In the genomic region with DNA sequence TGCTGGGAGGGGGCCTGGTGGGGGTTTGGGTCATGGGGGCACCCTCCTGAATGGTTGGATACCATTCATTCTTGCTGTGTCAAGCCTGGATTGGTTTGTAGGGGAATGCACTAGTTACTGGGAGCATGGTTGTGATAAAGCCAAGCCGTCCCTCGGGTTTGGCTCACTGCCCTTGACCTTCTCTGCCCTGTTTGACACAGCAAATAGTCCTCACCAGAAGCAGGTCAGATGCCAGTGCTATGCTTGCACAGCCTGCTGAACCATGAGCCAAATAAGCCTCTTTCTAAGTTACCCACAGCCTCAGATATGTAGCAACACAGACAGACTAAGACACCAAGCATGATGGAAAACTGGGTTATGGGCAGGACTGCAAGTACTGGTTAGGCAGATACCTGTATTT, we compare ENCODE assay signal across 1 cellular context.
TF ChIP-seq lines count a peak whose summit lies in the region.

No MANE protein-coding gene starts in this region.

TF ChIP-seq in HepG2, 621 proteins besides CTCF, POLR2A, EP300 and RAD21 (continues in another document):
- TF ChIP-seq ZNF562 (CRISPR knock-in tag; IDR thresholded peaks at IDR 0.05; ENCODE audit: borderline replicate concordance) (no peak), ATF7-NPFF (CRISPR knock-in tag; IDR thresholded peaks at IDR 0.05; ENCODE audit: low read depth) (no peak), ZNF564 (CRISPR knock-in tag; IDR thresholded peaks at IDR 0.05) (peak; percentile 100), ARNT (IDR thresholded peaks at IDR 0.05) (no peak), SRSF9 (IDR thresholded peaks at IDR 0.05; ENCODE audit: borderline replicate concordance, insufficient read depth, low read depth, low read length, poor library complexity, severe bottlenecking) (no peak), IRX3 (CRISPR knock-in tag; IDR thresholded peaks at IDR 0.05; ENCODE audit: borderline replicate concordance, low read depth) (no peak), YY1 (IDR thresholded peaks at IDR 0.05; ENCODE audit: insufficient read depth, insufficient replicate concordance, low read depth, low read length) (no peak), ZNF460 (CRISPR knock-in tag; IDR thresholded peaks at IDR 0.05; ENCODE audit: borderline replicate concordance) (no peak), HDAC2 (CRISPR knock-in tag; IDR thresholded peaks at IDR 0.05) (peak; percentile 83; the same call in 1 of the 2 replicates), SMAD9 (CRISPR knock-in tag; IDR thresholded peaks at IDR 0.05) (no peak), FOXM1 (CRISPR knock-in tag; IDR thresholded peaks at IDR 0.05) (no peak), ZFYVE20 (CRISPR knock-in tag; IDR thresholded peaks at IDR 0.05; ENCODE audit: borderline replicate concordance, low read depth) (no peak), ZNF496 (CRISPR knock-in tag; IDR thresholded peaks at IDR 0.05; ENCODE audit: insufficient replicate concordance) (no peak), FOXA1 (IDR thresholded peaks at IDR 0.05) (peak; percentile 9; the same call in 1 of the 2 replicates), FOXA1 (CRISPR knock-in tag; IDR thresholded peaks at IDR 0.05) (peak; percentile 78), RELA (CRISPR knock-in tag; IDR thresholded peaks at IDR 0.05) (no peak), ZNF232 (CRISPR knock-in tag; IDR thresholded peaks at IDR 0.05; ENCODE audit: borderline replicate concordance) (peak; percentile 38; the same call in 1 of the 2 replicates), ZNF225 (CRISPR knock-in tag; IDR thresholded peaks at IDR 0.05) (no peak), ZBTB8A (CRISPR knock-in tag; IDR thresholded peaks at IDR 0.05; ENCODE audit: borderline replicate concordance, low read depth) (no peak), PPARG (CRISPR knock-in tag; conservative IDR thresholded peaks at IDR 0.05) (peak; percentile 89), ZNF256 (CRISPR knock-in tag; conservative IDR thresholded peaks at IDR 0.05) (no peak), ZFP36L1 (CRISPR knock-in tag; IDR thresholded peaks at IDR 0.05) (no peak), ATRX (CRISPR knock-in tag; IDR thresholded peaks at IDR 0.05; ENCODE audit: borderline replicate concordance) (no peak), SRF (IDR thresholded peaks at IDR 0.05; ENCODE audit: low read depth, low read length) (no peak), ZNF619 (CRISPR knock-in tag; IDR thresholded peaks at IDR 0.05) (no peak), KLF11 (CRISPR knock-in tag; IDR thresholded peaks at IDR 0.05) (no peak), HMG20A (CRISPR knock-in tag; IDR thresholded peaks at IDR 0.05; ENCODE audit: borderline replicate concordance) (peak; percentile 70; the same call in 1 of the 2 replicates), CHD4 (IDR thresholded peaks at IDR 0.05; ENCODE audit: borderline replicate concordance, low read length) (no peak), ZNF383 (CRISPR knock-in tag; IDR thresholded peaks at IDR 0.05; ENCODE audit: borderline replicate concordance) (no peak), NFKBIZ (CRISPR knock-in tag; IDR thresholded peaks at IDR 0.05) (no peak), ZNF274 (CRISPR knock-in tag; IDR thresholded peaks at IDR 0.05) (no peak), ZNF772 (CRISPR knock-in tag; IDR thresholded peaks at IDR 0.05) (no peak), ZNF598 (CRISPR knock-in tag; IDR thresholded peaks at IDR 0.05; ENCODE audit: borderline replicate concordance) (no peak)
- TF ChIP-seq, protein P1, sequence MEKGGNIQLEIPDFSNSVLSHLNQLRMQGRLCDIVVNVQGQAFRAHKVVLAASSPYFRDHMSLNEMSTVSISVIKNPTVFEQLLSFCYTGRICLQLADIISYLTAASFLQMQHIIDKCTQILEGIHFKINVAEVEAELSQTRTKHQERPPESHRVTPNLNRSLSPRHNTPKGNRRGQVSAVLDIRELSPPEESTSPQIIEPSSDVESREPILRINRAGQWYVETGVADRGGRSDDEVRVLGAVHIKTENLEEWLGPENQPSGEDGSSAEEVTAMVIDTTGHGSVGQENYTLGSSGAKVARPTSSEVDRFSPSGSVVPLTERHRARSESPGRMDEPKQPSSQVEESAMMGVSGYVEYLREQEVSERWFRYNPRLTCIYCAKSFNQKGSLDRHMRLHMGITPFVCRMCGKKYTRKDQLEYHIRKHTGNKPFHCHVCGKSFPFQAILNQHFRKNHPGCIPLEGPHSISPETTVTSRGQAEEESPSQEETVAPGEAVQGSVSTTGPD (CRISPR knock-in tag; IDR thresholded peaks at IDR 0.05): peak; percentile 96
- TF ChIP-seq, protein P2, sequence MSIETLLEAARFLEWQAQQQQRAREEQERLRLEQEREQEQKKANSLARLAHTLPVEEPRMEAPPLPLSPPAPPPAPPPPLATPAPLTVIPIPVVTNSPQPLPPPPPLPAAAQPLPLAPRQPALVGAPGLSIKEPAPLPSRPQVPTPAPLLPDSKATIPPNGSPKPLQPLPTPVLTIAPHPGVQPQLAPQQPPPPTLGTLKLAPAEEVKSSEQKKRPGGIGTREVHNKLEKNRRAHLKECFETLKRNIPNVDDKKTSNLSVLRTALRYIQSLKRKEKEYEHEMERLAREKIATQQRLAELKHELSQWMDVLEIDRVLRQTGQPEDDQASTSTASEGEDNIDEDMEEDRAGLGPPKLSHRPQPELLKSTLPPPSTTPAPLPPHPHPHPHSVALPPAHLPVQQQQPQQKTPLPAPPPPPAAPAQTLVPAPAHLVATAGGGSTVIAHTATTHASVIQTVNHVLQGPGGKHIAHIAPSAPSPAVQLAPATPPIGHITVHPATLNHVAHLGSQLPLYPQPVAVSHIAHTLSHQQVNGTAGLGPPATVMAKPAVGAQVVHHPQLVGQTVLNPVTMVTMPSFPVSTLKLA (IDR thresholded peaks at IDR 0.05): no peak
- TF ChIP-seq, protein P3, sequence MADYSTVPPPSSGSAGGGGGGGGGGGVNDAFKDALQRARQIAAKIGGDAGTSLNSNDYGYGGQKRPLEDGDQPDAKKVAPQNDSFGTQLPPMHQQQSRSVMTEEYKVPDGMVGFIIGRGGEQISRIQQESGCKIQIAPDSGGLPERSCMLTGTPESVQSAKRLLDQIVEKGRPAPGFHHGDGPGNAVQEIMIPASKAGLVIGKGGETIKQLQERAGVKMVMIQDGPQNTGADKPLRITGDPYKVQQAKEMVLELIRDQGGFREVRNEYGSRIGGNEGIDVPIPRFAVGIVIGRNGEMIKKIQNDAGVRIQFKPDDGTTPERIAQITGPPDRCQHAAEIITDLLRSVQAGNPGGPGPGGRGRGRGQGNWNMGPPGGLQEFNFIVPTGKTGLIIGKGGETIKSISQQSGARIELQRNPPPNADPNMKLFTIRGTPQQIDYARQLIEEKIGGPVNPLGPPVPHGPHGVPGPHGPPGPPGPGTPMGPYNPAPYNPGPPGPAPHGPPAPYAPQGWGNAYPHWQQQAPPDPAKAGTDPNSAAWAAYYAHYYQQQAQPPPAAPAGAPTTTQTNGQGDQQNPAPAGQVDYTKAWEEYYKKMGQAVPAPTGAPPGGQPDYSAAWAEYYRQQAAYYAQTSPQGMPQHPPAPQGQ (CRISPR knock-in tag; IDR thresholded peaks at IDR 0.05; ENCODE audit: borderline replicate concordance): no peak
- TF ChIP-seq, protein P4, sequence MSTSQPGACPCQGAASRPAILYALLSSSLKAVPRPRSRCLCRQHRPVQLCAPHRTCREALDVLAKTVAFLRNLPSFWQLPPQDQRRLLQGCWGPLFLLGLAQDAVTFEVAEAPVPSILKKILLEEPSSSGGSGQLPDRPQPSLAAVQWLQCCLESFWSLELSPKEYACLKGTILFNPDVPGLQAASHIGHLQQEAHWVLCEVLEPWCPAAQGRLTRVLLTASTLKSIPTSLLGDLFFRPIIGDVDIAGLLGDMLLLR (CRISPR knock-in tag; IDR thresholded peaks at IDR 0.05): no peak
- TF ChIP-seq, protein P5, sequence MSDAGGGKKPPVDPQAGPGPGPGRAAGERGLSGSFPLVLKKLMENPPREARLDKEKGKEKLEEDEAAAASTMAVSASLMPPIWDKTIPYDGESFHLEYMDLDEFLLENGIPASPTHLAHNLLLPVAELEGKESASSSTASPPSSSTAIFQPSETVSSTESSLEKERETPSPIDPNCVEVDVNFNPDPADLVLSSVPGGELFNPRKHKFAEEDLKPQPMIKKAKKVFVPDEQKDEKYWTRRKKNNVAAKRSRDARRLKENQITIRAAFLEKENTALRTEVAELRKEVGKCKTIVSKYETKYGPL (CRISPR knock-in tag; IDR thresholded peaks at IDR 0.05): no peak
- TF ChIP-seq, protein P6, sequence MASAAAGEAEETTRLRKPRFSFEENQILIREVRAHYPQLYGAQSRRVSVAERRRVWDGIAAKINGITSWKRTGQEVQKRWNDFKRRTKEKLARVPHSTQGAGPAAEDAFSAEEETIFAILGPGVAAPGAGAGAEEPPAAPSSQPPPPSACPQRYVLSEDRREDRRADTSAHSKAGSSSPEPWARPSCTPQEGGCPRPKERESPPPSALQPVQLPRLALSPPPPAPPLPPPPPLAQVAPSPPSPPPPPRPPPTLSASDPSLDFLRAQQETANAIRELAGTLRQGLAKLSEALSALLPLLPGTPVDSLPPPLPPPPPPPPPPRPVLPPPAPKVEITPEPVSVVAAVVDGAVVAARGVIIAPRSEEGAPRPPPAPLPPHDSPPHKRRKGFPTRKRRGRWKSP (CRISPR knock-in tag; IDR thresholded peaks at IDR 0.05): no peak
- TF ChIP-seq, protein P7, sequence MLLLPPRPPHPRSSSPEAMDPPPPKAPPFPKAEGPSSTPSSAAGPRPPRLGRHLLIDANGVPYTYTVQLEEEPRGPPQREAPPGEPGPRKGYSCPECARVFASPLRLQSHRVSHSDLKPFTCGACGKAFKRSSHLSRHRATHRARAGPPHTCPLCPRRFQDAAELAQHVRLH (CRISPR knock-in tag; IDR thresholded peaks at IDR 0.05; ENCODE audit: borderline replicate concordance, low read depth): peak; percentile 62; the same call in 1 of the 2 replicates
- TF ChIP-seq, protein P8, sequence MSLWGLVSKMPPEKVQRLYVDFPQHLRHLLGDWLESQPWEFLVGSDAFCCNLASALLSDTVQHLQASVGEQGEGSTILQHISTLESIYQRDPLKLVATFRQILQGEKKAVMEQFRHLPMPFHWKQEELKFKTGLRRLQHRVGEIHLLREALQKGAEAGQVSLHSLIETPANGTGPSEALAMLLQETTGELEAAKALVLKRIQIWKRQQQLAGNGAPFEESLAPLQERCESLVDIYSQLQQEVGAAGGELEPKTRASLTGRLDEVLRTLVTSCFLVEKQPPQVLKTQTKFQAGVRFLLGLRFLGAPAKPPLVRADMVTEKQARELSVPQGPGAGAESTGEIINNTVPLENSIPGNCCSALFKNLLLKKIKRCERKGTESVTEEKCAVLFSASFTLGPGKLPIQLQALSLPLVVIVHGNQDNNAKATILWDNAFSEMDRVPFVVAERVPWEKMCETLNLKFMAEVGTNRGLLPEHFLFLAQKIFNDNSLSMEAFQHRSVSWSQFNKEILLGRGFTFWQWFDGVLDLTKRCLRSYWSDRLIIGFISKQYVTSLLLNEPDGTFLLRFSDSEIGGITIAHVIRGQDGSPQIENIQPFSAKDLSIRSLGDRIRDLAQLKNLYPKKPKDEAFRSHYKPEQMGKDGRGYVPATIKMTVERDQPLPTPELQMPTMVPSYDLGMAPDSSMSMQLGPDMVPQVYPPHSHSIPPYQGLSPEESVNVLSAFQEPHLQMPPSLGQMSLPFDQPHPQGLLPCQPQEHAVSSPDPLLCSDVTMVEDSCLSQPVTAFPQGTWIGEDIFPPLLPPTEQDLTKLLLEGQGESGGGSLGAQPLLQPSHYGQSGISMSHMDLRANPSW (CRISPR knock-in tag; IDR thresholded peaks at IDR 0.05; ENCODE audit: borderline replicate concordance): no peak
- TF ChIP-seq, protein P9, sequence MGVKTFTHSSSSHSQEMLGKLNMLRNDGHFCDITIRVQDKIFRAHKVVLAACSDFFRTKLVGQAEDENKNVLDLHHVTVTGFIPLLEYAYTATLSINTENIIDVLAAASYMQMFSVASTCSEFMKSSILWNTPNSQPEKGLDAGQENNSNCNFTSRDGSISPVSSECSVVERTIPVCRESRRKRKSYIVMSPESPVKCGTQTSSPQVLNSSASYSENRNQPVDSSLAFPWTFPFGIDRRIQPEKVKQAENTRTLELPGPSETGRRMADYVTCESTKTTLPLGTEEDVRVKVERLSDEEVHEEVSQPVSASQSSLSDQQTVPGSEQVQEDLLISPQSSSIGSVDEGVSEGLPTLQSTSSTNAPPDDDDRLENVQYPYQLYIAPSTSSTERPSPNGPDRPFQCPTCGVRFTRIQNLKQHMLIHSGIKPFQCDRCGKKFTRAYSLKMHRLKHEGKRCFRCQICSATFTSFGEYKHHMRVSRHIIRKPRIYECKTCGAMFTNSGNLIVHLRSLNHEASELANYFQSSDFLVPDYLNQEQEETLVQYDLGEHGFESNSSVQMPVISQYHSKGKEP (CRISPR knock-in tag; IDR thresholded peaks at IDR 0.05): no peak
- TF ChIP-seq, protein P10, sequence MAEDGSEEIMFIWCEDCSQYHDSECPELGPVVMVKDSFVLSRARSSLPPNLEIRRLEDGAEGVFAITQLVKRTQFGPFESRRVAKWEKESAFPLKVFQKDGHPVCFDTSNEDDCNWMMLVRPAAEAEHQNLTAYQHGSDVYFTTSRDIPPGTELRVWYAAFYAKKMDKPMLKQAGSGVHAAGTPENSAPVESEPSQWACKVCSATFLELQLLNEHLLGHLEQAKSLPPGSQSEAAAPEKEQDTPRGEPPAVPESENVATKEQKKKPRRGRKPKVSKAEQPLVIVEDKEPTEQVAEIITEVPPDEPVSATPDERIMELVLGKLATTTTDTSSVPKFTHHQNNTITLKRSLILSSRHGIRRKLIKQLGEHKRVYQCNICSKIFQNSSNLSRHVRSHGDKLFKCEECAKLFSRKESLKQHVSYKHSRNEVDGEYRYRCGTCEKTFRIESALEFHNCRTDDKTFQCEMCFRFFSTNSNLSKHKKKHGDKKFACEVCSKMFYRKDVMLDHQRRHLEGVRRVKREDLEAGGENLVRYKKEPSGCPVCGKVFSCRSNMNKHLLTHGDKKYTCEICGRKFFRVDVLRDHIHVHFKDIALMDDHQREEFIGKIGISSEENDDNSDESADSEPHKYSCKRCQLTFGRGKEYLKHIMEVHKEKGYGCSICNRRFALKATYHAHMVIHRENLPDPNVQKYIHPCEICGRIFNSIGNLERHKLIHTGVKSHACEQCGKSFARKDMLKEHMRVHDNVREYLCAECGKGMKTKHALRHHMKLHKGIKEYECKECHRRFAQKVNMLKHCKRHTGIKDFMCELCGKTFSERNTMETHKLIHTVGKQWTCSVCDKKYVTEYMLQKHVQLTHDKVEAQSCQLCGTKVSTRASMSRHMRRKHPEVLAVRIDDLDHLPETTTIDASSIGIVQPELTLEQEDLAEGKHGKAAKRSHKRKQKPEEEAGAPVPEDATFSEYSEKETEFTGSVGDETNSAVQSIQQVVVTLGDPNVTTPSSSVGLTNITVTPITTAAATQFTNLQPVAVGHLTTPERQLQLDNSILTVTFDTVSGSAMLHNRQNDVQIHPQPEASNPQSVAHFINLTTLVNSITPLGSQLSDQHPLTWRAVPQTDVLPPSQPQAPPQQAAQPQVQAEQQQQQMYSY (CRISPR knock-in tag; IDR thresholded peaks at IDR 0.05): no peak
- TF ChIP-seq, protein P11, sequence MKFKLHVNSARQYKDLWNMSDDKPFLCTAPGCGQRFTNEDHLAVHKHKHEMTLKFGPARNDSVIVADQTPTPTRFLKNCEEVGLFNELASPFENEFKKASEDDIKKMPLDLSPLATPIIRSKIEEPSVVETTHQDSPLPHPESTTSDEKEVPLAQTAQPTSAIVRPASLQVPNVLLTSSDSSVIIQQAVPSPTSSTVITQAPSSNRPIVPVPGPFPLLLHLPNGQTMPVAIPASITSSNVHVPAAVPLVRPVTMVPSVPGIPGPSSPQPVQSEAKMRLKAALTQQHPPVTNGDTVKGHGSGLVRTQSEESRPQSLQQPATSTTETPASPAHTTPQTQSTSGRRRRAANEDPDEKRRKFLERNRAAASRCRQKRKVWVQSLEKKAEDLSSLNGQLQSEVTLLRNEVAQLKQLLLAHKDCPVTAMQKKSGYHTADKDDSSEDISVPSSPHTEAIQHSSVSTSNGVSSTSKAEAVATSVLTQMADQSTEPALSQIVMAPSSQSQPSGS (CRISPR knock-in tag; IDR thresholded peaks at IDR 0.05): 0 out of 2 replicates have a peak, but pooled peaks have one; percentile 44
- TF ChIP-seq, protein P12, sequence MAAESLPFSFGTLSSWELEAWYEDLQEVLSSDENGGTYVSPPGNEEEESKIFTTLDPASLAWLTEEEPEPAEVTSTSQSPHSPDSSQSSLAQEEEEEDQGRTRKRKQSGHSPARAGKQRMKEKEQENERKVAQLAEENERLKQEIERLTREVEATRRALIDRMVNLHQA (CRISPR knock-in tag; IDR thresholded peaks at IDR 0.05): no peak
